Comparison of ENCODE assay signal across 8 cellular contexts in the genomic region with DNA sequence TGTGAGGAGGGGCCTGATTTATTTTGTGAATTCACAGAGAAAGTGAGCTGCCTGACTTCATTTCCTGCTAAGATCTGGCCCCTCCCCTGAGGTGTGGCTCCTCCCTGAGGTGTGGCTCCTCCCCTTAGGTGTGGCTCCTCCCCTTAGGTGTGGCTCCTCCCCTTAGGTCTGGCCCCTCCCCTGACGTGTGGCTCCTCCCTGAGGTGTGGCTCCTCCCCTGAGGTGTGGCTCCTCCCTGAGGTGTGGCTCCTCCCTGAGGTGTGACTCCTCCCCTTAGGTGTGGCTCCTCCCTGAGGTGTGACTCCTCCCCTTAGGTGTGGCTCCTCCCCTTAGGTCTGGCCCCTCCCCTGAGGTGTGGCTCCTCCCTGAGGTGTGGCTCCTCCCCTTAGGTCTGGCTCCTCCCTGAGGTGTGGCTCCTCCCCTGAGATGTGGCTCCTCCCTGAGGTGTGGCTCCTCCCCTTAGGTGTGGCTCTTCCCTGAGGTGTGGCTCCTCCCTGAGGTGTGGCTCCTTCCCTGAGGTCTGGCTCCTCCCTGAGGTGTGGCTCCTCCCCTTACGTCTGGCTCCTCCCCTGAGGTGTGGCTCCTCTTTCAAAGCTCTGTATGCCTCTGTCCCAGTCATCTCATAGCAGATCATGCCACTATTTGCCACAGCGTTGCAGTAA. TPM values are rescaled to one million over a fixed set of nuclear protein-coding genes. Genes with fewer than 3 reads are reported as not detected.
DNase-seq lines count a peak whose midpoint lies in the region; ATAC-seq lines count a peak whose summit lies in the region.

No MANE protein-coding gene starts in this region.

- DNase-seq in NCI-H1417 (lab: John Stamatoyannopoulos, UW) (peak in 2 of 3 experiments; percentile 16 to 70), NCI-H1417 treated with DMSO at 0.1 percent for 48 hours (lab: John Stamatoyannopoulos, UW) (no peak), RPMI7951 (ENCODE audit: low read depth) (peak; percentile 19), mesenteric fat pad (ENCODE audit: low spot score) (peak; percentile 55), NCI-H1694 treated with DMSO at 0.1 percent for 48 hours (lab: John Stamatoyannopoulos, UW) (no peak)
- DNase-seq in activated T-helper 9 cell treated with anti-CD3 and anti-CD28 coated beads, Interleukin-2, amount 50 U/mL, for 16 hours (ENCODE audit: low read depth), result peak; percentile 30

- ATAC-seq in HG02840 (IDR thresholded peaks at IDR 0.05; ENCODE audit: low FRiP score, unreplicated experiment) (no peak), HG03439 (IDR thresholded peaks at IDR 0.05; ENCODE audit: unreplicated experiment) (no peak)

RNA-seq across cellular contexts. Expression of a gene that starts 26.9 kb away (rescaled TPM):
- 1.6 and 1.9 TPM in 2 replicates for total RNA-seq in RPMI7951 (2014; rRNA removed; shearing (Covaris generic))
- 3.8 TPM for total RNA-seq in mesenteric fat pad

Comparison
In these comparisons a context has a peak if more than half of its experiments do, and no peak if none do; other contexts are left out.
1. DNase-seq: peak in NCI-H1417 (2 of 3), RPMI7951 (single experiment), activated T-helper 9 cell treated with anti-CD3 and anti-CD28 coated beads, Interleukin-2, amount 50 U/mL, for 16 hours (single experiment) and mesenteric fat pad (single experiment); none in NCI-H1417 treated with DMSO at 0.1 percent for 48 hours (single experiment) and NCI-H1694 treated with DMSO at 0.1 percent for 48 hours (single experiment).